27 cellular contexts compared by ENCODE assay signal in genomic region chrX:67044029-67044653, GRCh38.
"Had no signal": no experiment of that assay in that cellular context is flagged by ENCODE, and none has a peak within 500 bp of the region (broad histone marks: within the 10 kb centered on the region; RNA-seq: fewer than 3 reads in every experiment).

No MANE protein-coding gene starts in this region.

- H3K27ac ChIP-seq: adrenal gland, Peyer's patch, RWPE1, SJCRH30, WERI-Rb-1 had no signal

- H3K4me3 ChIP-seq: adrenal gland, Peyer's patch, SJCRH30 had no signal

- H3K36me3 Mint-ChIP-seq: activated naive CD8-positive, alpha-beta T cell treated with anti-CD3 and anti-CD28 coated beads, Interleukin-2, amount 10 ng/mL, durations not matched to agents 7 days and 5 days had no signal

- H3K27me3 Mint-ChIP-seq: activated CD4-positive, alpha-beta T cell treated with anti-CD3 and anti-CD28 coated beads for 36 hours; activated CD8-positive, alpha-beta T cell treated with anti-CD3 and anti-CD28 coated beads for 36 hours; activated naive CD8-positive, alpha-beta T cell treated with anti-CD3 and anti-CD28 coated beads, Interleukin-2, amount 10 ng/mL, durations not matched to agents 7 days and 5 days had no signal

- H3K4me1 ChIP-seq: adrenal gland, Peyer's patch, SJCRH30 had no signal

- H3K4me1 Mint-ChIP-seq: activated CD4-positive, alpha-beta T cell treated with anti-CD3 and anti-CD28 coated beads for 36 hours; activated naive CD8-positive, alpha-beta T cell treated with anti-CD3 and anti-CD28 coated beads, Interleukin-2, amount 10 ng/mL, durations not matched to agents 7 days and 5 days had no signal

- H3K27me3 ChIP-seq: Peyer's patch, SJCRH30 had no signal

- ATAC-seq: activated CD4-positive, alpha-beta T cell treated with anti-CD3 and anti-CD28 coated beads for 36 hours; activated CD8-positive, alpha-beta T cell treated with anti-CD3 and anti-CD28 coated beads for 36 hours; activated T-cell treated with anti-CD3 and anti-CD28 coated beads, Interleukin-2, amount 50 U/mL, for 72 hours had no signal

- DNase-seq: activated CD4-positive, alpha-beta T cell treated with anti-CD3 and anti-CD28 coated beads for 36 hours; activated CD4-positive, alpha-beta T cell treated with anti-CD3 and anti-CD28 coated beads, Interleukin-2, amount 50 U/mL, for 1 hour; activated CD8-positive, alpha-beta memory T cell treated with anti-CD3 and anti-CD28 coated beads, Interleukin-2, amount 50 U/mL, for 4 hours; activated CD8-positive, alpha-beta T cell treated with anti-CD3 and anti-CD28 coated beads for 36 hours; activated naive CD4-positive, alpha-beta T cell treated with anti-CD3 and anti-CD28 coated beads, Interleukin-2, amount 50 U/mL, for 16 hours; activated naive CD8-positive, alpha-beta T cell treated with anti-CD3 and anti-CD28 coated beads, Interleukin-2, amount 10 ng/mL, durations not matched to agents 7 days and 5 days; activated T-cell treated with anti-CD3 and anti-CD28 coated beads, Interleukin-2, amount 50 U/mL, for 72 hours; adrenal gland; anterior cingulate cortex; central memory CD4-positive, alpha-beta T cell; MM.1S; NCI-H1105; NCI-H1436; NCI-H1694 treated with DMSO at 0.1 percent for 48 hours; NCI-H2029 treated with DMSO at 0.1 percent for 48 hours; NCI-H345; NCI-H510A treated with DMSO at 0.1 percent for 48 hours; NCI-H69; NK-92 treated with Interleukin-12 subunit alpha and Interleukin-12 subunit beta, amount 100 ng/mL, for 24 hours; Peyer's patch; Right ventricle myocardium superior; SJCRH30; SK-N-SH; T-helper 1 cell; WERI-Rb-1 had no signal

- H3K27ac Mint-ChIP-seq: activated CD4-positive, alpha-beta T cell treated with anti-CD3 and anti-CD28 coated beads for 36 hours; activated CD8-positive, alpha-beta T cell treated with anti-CD3 and anti-CD28 coated beads for 36 hours; activated naive CD8-positive, alpha-beta T cell treated with anti-CD3 and anti-CD28 coated beads, Interleukin-2, amount 10 ng/mL, durations not matched to agents 7 days and 5 days; activated T-cell treated with anti-CD3 and anti-CD28 coated beads, Interleukin-2, amount 50 U/mL, for 72 hours had no signal

- H3K4me3 Mint-ChIP-seq: activated CD4-positive, alpha-beta T cell treated with anti-CD3 and anti-CD28 coated beads for 36 hours; activated CD8-positive, alpha-beta T cell treated with anti-CD3 and anti-CD28 coated beads for 36 hours; activated naive CD8-positive, alpha-beta T cell treated with anti-CD3 and anti-CD28 coated beads, Interleukin-2, amount 10 ng/mL, durations not matched to agents 7 days and 5 days; activated T-cell treated with anti-CD3 and anti-CD28 coated beads, Interleukin-2, amount 50 U/mL, for 72 hours had no signal

- FAIRE-seq: bronchial epithelial cell had no signal

- H3K9me3 Mint-ChIP-seq: activated CD8-positive, alpha-beta T cell treated with anti-CD3 and anti-CD28 coated beads for 36 hours; activated naive CD8-positive, alpha-beta T cell treated with anti-CD3 and anti-CD28 coated beads, Interleukin-2, amount 10 ng/mL, durations not matched to agents 7 days and 5 days; activated T-cell treated with anti-CD3 and anti-CD28 coated beads, Interleukin-2, amount 50 U/mL, for 72 hours had no signal

- H3K36me3 ChIP-seq: adrenal gland, Peyer's patch, SJCRH30, WERI-Rb-1 had no signal

- H3K9me3 ChIP-seq: adrenal gland, Peyer's patch, SJCRH30, SK-N-SH had no signal
